In the genomic region with DNA sequence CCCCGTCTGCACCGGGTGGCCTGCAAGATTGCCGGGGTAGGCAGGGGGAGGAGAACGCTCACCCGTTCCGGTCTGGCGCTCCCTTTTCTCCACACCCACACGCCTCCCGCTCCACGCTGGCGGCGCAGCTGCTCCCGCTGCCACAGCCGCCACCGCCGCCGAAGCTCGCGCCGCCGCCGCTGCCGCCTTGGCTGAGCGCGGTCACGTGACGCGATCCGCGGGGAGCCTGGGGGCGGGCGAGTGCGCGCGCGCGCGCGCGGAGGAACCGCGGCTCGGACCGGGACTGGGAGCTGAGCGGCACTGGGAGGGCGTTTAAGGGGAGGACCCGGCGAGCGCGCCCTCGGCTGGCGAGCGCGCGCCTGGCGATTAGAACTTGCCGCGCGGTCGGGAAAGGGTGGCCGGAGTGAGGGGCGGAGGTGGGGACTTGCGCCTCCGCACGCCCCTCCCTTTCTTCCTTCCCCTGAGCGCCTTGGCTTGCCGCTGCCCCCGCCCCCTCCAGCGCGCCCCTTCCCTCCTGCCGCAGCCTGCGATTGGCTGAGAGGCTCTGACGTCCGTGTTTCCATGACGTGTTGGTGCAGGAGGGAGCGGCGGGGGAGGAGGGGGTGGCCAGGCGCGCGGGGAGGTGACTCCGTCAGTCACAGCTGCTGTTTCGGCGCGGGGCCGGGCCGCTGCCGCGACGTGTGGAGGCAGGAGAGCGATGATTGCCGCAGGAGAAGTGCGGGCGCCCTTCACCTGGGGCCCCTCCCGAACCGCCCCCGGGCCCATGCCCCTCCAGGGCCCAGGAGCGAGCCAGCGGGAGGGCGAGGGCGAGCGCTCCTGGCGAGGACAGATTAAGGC, we compare ENCODE assay signal across 1 cellular context.
TF ChIP-seq lines count a peak whose summit lies in the region.

No MANE protein-coding gene starts in this region.

TF ChIP-seq in HepG2, 621 proteins besides CTCF, POLR2A, EP300 and RAD21 (continued from another document and continues in another):
- TF ChIP-seq ZHX1 (CRISPR knock-in tag; IDR thresholded peaks at IDR 0.05; ENCODE audit: low read depth) (no peak), ZNF546 (CRISPR knock-in tag; conservative IDR thresholded peaks at IDR 0.05) (no peak), U2AF2 (IDR thresholded peaks at IDR 0.05; ENCODE audit: low read depth, low read length) (no peak), ZNF121 (CRISPR knock-in tag; IDR thresholded peaks at IDR 0.05) (peak; percentile 6), ZSCAN31 (CRISPR knock-in tag; IDR thresholded peaks at IDR 0.05; ENCODE audit: low read depth) (peak; percentile 61; the same call in 1 of the 2 replicates), ZNF616 (CRISPR knock-in tag; IDR thresholded peaks at IDR 0.05; ENCODE audit: low read depth) (peak; percentile 27; the same call in 1 of the 2 replicates), ZNF607 (CRISPR knock-in tag; IDR thresholded peaks at IDR 0.05; ENCODE audit: borderline replicate concordance) (no peak; the same call in 1 of the 2 replicates), PRDM15 (CRISPR knock-in tag; IDR thresholded peaks at IDR 0.05) (no peak), ZNF780A (CRISPR knock-in tag; IDR thresholded peaks at IDR 0.05) (0 out of 2 replicates have a peak, but pooled peaks have one; percentile 56), ZNF225 (CRISPR knock-in tag; IDR thresholded peaks at IDR 0.05) (no peak), TOE1 (CRISPR knock-in tag; IDR thresholded peaks at IDR 0.05) (no peak), ZNF773 (CRISPR knock-in tag; IDR thresholded peaks at IDR 0.05; ENCODE audit: borderline replicate concordance) (no peak), ZBTB20 (CRISPR knock-in tag; IDR thresholded peaks at IDR 0.05; ENCODE audit: borderline replicate concordance, low read depth) (no peak), ZXDC (CRISPR knock-in tag; IDR thresholded peaks at IDR 0.05) (no peak; the same call in 1 of the 2 replicates), FOXJ3 (CRISPR knock-in tag; IDR thresholded peaks at IDR 0.05; ENCODE audit: borderline replicate concordance) (no peak; the same call in 1 of the 2 replicates), KMT2B (CRISPR knock-in tag; IDR thresholded peaks at IDR 0.05) (peak; percentile 86), CHD2 (IDR thresholded peaks at IDR 0.05; ENCODE audit: low read depth, low read length) (no peak), MBD4 (IDR thresholded peaks at IDR 0.05; ENCODE audit: borderline replicate concordance, low read length) (no peak), ZNF792 (CRISPR knock-in tag; IDR thresholded peaks at IDR 0.05) (no peak; the same call in none of the 2 replicates), ZNF282 (IDR thresholded peaks at IDR 0.05; ENCODE audit: partially characterized antibody) (no peak), DDIT3 (CRISPR knock-in tag; IDR thresholded peaks at IDR 0.05) (no peak), RELA (CRISPR knock-in tag; IDR thresholded peaks at IDR 0.05) (no peak), XRCC5 (optimal IDR thresholded peaks at IDR 0.05; ENCODE audit: low read length) (no peak), ZNF362 (CRISPR knock-in tag; IDR thresholded peaks at IDR 0.05; ENCODE audit: borderline replicate concordance) (no peak), ZNF614 (CRISPR knock-in tag; IDR thresholded peaks at IDR 0.05; ENCODE audit: borderline replicate concordance) (0 out of 2 replicates have a peak, but pooled peaks have one; percentile 39), SMAD3 (CRISPR knock-in tag; IDR thresholded peaks at IDR 0.05) (no peak; the same call in 1 of the 2 replicates), MEIS2 (CRISPR knock-in tag; IDR thresholded peaks at IDR 0.05) (no peak), ZFP36L1 (CRISPR knock-in tag; IDR thresholded peaks at IDR 0.05) (no peak), ZBTB3 (CRISPR knock-in tag; IDR thresholded peaks at IDR 0.05; ENCODE audit: borderline replicate concordance, low read depth) (no peak), ZSCAN25 (CRISPR knock-in tag; IDR thresholded peaks at IDR 0.05) (no peak; the same call in 1 of the 2 replicates), HDAC6 (IDR thresholded peaks at IDR 0.05; ENCODE audit: low read depth, low read length) (no peak), AGO1 (IDR thresholded peaks at IDR 0.05; ENCODE audit: low read depth, low read length, poor library complexity, severe bottlenecking) (no peak), GZF1 (CRISPR knock-in tag; IDR thresholded peaks at IDR 0.05) (no peak), ARNT2 (CRISPR knock-in tag; IDR thresholded peaks at IDR 0.05; ENCODE audit: low read depth) (no peak), BCL6 (CRISPR knock-in tag; IDR thresholded peaks at IDR 0.05) (peak; percentile 13; the same call in 1 of the 2 replicates), ZNF143 (CRISPR knock-in tag; IDR thresholded peaks at IDR 0.05) (no peak), SALL1 (CRISPR knock-in tag; IDR thresholded peaks at IDR 0.05) (no peak; the same call in 1 of the 2 replicates), ZKSCAN1 (IDR thresholded peaks at IDR 0.05; ENCODE audit: low read length) (no peak), ZNF598 (CRISPR knock-in tag; IDR thresholded peaks at IDR 0.05; ENCODE audit: borderline replicate concordance) (no peak)
- TF ChIP-seq, protein P1, sequence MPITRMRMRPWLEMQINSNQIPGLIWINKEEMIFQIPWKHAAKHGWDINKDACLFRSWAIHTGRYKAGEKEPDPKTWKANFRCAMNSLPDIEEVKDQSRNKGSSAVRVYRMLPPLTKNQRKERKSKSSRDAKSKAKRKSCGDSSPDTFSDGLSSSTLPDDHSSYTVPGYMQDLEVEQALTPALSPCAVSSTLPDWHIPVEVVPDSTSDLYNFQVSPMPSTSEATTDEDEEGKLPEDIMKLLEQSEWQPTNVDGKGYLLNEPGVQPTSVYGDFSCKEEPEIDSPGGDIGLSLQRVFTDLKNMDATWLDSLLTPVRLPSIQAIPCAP (CRISPR knock-in tag; IDR thresholded peaks at IDR 0.05; ENCODE audit: low read depth), result no peak
- TF ChIP-seq, protein P2, sequence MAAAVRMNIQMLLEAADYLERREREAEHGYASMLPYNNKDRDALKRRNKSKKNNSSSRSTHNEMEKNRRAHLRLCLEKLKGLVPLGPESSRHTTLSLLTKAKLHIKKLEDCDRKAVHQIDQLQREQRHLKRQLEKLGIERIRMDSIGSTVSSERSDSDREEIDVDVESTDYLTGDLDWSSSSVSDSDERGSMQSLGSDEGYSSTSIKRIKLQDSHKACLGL (CRISPR knock-in tag; IDR thresholded peaks at IDR 0.05), result peak; percentile 83; the same call in 1 of the 2 replicates
- TF ChIP-seq, protein P3, sequence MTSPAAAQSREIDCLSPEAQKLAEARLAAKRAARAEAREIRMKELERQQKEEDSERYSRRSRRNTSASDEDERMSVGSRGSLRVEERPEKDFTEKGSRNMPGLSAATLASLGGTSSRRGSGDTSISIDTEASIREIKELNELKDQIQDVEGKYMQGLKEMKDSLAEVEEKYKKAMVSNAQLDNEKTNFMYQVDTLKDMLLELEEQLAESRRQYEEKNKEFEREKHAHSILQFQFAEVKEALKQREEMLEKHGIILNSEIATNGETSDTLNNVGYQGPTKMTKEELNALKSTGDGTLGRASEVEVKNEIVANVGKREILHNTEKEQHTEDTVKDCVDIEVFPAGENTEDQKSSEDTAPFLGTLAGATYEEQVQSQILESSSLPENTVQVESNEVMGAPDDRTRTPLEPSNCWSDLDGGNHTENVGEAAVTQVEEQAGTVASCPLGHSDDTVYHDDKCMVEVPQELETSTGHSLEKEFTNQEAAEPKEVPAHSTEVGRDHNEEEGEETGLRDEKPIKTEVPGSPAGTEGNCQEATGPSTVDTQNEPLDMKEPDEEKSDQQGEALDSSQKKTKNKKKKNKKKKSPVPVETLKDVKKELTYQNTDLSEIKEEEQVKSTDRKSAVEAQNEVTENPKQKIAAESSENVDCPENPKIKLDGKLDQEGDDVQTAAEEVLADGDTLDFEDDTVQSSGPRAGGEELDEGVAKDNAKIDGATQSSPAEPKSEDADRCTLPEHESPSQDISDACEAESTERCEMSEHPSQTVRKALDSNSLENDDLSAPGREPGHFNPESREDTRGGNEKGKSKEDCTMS (CRISPR knock-in tag; conservative IDR thresholded peaks at IDR 0.05), result no peak
- TF ChIP-seq, protein P4, sequence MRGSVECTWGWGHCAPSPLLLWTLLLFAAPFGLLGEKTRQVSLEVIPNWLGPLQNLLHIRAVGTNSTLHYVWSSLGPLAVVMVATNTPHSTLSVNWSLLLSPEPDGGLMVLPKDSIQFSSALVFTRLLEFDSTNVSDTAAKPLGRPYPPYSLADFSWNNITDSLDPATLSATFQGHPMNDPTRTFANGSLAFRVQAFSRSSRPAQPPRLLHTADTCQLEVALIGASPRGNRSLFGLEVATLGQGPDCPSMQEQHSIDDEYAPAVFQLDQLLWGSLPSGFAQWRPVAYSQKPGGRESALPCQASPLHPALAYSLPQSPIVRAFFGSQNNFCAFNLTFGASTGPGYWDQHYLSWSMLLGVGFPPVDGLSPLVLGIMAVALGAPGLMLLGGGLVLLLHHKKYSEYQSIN (CRISPR knock-in tag; IDR thresholded peaks at IDR 0.05; ENCODE audit: borderline replicate concordance), result no peak
- TF ChIP-seq, protein P5, sequence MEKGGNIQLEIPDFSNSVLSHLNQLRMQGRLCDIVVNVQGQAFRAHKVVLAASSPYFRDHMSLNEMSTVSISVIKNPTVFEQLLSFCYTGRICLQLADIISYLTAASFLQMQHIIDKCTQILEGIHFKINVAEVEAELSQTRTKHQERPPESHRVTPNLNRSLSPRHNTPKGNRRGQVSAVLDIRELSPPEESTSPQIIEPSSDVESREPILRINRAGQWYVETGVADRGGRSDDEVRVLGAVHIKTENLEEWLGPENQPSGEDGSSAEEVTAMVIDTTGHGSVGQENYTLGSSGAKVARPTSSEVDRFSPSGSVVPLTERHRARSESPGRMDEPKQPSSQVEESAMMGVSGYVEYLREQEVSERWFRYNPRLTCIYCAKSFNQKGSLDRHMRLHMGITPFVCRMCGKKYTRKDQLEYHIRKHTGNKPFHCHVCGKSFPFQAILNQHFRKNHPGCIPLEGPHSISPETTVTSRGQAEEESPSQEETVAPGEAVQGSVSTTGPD (CRISPR knock-in tag; IDR thresholded peaks at IDR 0.05), result no peak
